33 cellular contexts compared by ENCODE assay signal in the genomic region with DNA sequence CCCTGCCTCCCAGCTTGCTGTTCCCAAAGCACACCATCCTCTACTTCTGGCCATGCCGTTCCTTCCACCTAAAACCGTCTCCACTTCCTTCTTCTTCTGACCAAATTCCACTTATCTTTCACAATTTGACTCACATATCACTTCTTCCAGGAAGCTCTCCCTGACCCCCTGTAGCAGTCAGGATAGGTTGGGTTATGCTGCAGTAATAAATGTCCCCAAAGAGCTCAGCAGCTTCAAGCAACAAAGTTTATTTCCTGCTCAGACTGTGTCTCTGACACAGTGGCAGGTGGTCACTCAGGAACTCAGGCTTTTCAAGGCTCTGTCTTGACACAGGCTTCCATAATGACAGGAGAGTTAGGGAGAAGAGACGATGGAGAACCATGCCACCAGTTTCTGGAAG. TPM values are rescaled to one million over a fixed set of nuclear protein-coding genes. Genes with fewer than 3 reads are reported as not detected.
"Had no signal": no experiment of that assay in that cellular context is flagged by ENCODE, and none has a peak within 500 bp of the region (broad histone marks: within the 10 kb centered on the region; RNA-seq: fewer than 3 reads in every experiment).

No MANE protein-coding gene starts in this region.

- H3K9me3 Mint-ChIP-seq: naive thymus-derived CD8-positive, alpha-beta T cell; natural killer cell treated with Interleukin-12 subunit alpha and Interleukin-12 subunit beta and Interleukin-15 and Interleukin-18, amount 100 ng/mL, for 72 hours; nephron progenitor cell; neural crest cell had no signal

- H3K4me1 ChIP-seq: pancreas, prostate gland, right atrium auricular region, thyroid gland, tibial nerve, upper lobe of left lung had no signal

- H3K27me3 ChIP-seq: neutrophil, pancreas, right atrium auricular region, thyroid gland, tibial nerve, upper lobe of left lung, vagina had no signal

- ATAC-seq: naive thymus-derived CD8-positive, alpha-beta T cell; natural killer cell treated with Interleukin-12 subunit alpha and Interleukin-12 subunit beta and Interleukin-15 and Interleukin-18, amount 100 ng/mL, for 72 hours; pancreas; sciatic nerve; stimulated activated memory B cell treated with anti-CD40 and anti-IgM and Interleukin-4, amounts not matched to agents 10 μg/mL and 1 μg/mL and 100 μg/mL, for 72 hours; stimulated activated naive CD8-positive, alpha-beta T cell treated with anti-CD3 and anti-CD28 coated beads, Interleukin-15, amount 100 ng/mL, for 72 hours; stimulated activated naive CD8-positive, alpha-beta T cell treated with anti-CD3 and anti-CD28 coated beads, Interleukin-15, Interleukin-2, amounts not matched to agents 100 U/mL and 50 U/mL, for 24 hours had no signal

- FAIRE-seq: pancreas, urothelium cell line had no signal

- H3K27ac ChIP-seq: neutrophil, pancreas, prostate gland, right atrium auricular region, skin epidermis, spleen, suprapubic skin, thoracic aorta, thyroid gland, tibial nerve, upper lobe of left lung, vagina had no signal

- H3K27ac Mint-ChIP-seq: natural killer cell treated with Interleukin-12 subunit alpha and Interleukin-12 subunit beta and Interleukin-15 and Interleukin-18, amount 100 ng/mL, for 72 hours; nephron progenitor cell; stimulated activated memory B cell treated with anti-CD40 and anti-IgM and Interleukin-4, amounts not matched to agents 10 μg/mL and 1 μg/mL and 100 μg/mL, for 72 hours; stimulated activated naive CD8-positive, alpha-beta T cell treated with anti-CD3 and anti-CD28 coated beads, Interleukin-15, amount 100 ng/mL, for 72 hours had no signal

- H3K4me3 ChIP-seq: pancreas, prostate gland, right atrium auricular region, skin epidermis, smooth muscle cell, spleen, suprapubic skin, thoracic aorta, thyroid gland, tibial nerve, upper lobe of left lung, vagina had no signal

- DNase-seq: naive thymus-derived CD8-positive, alpha-beta T cell; nephron progenitor cell; pancreas; retina; spleen; stimulated activated CD4-positive, alpha-beta T cell treated with anti-CD3 and anti-CD28 coated beads, Interleukin-12 subunit alpha, Interleukin-12 subunit beta, amount 100 ng/mL, for 4 hours; stimulated activated CD4-positive, alpha-beta T cell treated with anti-CD3 and anti-CD28 coated beads, Interleukin-1b, Interleukin-23, amount 100 ng/mL, for 48 hours; stimulated activated CD4-positive, alpha-beta T cell treated with anti-CD3 and anti-CD28 coated beads, Interleukin-4, amount 100 ng/mL, for 1 hour; stimulated activated CD4-positive, alpha-beta T cell treated with anti-CD3 and anti-CD28 coated beads, Interleukin-4, amount 100 ng/mL, for 4 hours; stimulated activated CD8-positive, alpha-beta memory T cell treated with anti-CD3 and anti-CD28 coated beads, Interleukin-4, amount 100 ng/mL, for 48 hours; stimulated activated naive CD4-positive, alpha-beta T cell; stimulated activated naive CD8-positive, alpha-beta T cell treated with anti-CD3 and anti-CD28 coated beads, Interleukin-15, amount 100 ng/mL, for 72 hours; stimulated activated naive CD8-positive, alpha-beta T cell treated with anti-CD3 and anti-CD28 coated beads, Interleukin-15, Interleukin-2, amounts not matched to agents 100 U/mL and 50 U/mL, for 24 hours; substantia nigra; thyroid gland; trophoblast cell had no signal

- H3K4me1 Mint-ChIP-seq: nephron progenitor cell; neural crest cell; stimulated activated naive CD8-positive, alpha-beta T cell treated with anti-CD3 and anti-CD28 coated beads, Interleukin-15, amount 100 ng/mL, for 72 hours had no signal

- H3K36me3 Mint-ChIP-seq: naive thymus-derived CD8-positive, alpha-beta T cell; natural killer cell treated with Interleukin-12 subunit alpha and Interleukin-12 subunit beta and Interleukin-15 and Interleukin-18, amount 100 ng/mL, for 72 hours; stimulated activated memory B cell treated with anti-CD40 and anti-IgM and Interleukin-4, amounts not matched to agents 10 μg/mL and 1 μg/mL and 100 μg/mL, for 72 hours had no signal

- H3K4me2 ChIP-seq: smooth muscle cell had no signal

- H3K9me3 ChIP-seq: neutrophil, pancreas, prostate gland, right atrium auricular region, spleen, suprapubic skin, thoracic aorta, thyroid gland, tibial nerve, upper lobe of left lung, vagina had no signal

- H3K4me3 Mint-ChIP-seq: natural killer cell treated with Interleukin-12 subunit alpha and Interleukin-12 subunit beta and Interleukin-15 and Interleukin-18, amount 100 ng/mL, for 72 hours; nephron progenitor cell; neural crest cell; stimulated activated memory B cell treated with anti-CD40 and anti-IgM and Interleukin-4, amounts not matched to agents 10 μg/mL and 1 μg/mL and 100 μg/mL, for 72 hours; stimulated activated naive CD8-positive, alpha-beta T cell treated with anti-CD3 and anti-CD28 coated beads, Interleukin-15, amount 100 ng/mL, for 72 hours had no signal

- H3K36me3 ChIP-seq: neutrophil, pancreas, prostate gland, right atrium auricular region, spleen, suprapubic skin, thoracic aorta, thyroid gland, tibial nerve, upper lobe of left lung, vagina had no signal

RNA-seq across cellular contexts. Expression of a gene that starts 27.4 kb away (rescaled TPM):
- total RNA-seq: naive thymus-derived CD8-positive, alpha-beta T cell; natural killer cell treated with Interleukin-12 subunit alpha and Interleukin-12 subunit beta and Interleukin-15 and Interleukin-18, amount 100 ng/mL, for 72 hours; osteocyte; pulmonary artery endothelial cell; right atrium auricular region; smooth muscle cell; thoracic aorta; thyroid gland had no signal
- polyA plus RNA-seq: naive thymus-derived CD8-positive, alpha-beta T cell; smooth muscle cell had no signal
